8 cellular contexts compared by ENCODE assay signal in the genomic region with DNA sequence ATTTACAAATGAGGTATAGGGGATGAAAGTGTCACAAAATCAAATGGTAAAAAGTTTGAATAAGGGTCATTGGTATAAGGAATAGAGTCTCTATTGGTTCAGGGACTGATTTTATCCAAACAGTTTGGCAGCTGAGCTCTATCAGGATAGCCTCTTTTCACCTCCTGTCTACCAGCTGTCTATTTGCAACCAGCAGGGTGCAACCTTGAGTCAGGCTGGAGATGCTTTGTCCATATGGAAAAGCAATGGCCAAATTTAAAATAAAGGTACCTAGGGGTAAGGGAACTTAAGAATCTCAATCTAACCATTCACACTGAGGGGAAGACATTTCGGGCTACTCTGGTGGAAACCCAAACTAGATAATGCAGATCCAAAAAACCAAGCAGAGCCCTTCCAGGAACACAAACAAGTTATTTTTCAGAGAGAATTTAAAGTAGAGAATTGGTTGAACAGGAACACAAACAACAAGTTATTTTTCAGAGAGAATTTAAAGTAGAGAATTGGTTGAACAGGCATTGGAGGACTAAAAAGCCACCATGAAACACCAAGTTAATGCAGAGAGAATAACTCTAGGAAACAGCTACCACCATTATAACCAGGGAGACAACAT. TPM values are rescaled to one million over a fixed set of nuclear protein-coding genes. Genes with fewer than 3 reads are reported as not detected.
A peak's percentile ranks its signal among the peaks of the same experiment; 100 is the strongest.
DNase-seq lines count a peak whose midpoint lies in the region; ATAC-seq and TF ChIP-seq lines count a peak whose summit lies in the region.

No MANE protein-coding gene starts in this region.

- DNase-seq in ELF-1 (ENCODE audit: low read depth, low spot score) (peak; percentile 4), mesothelial cell of epicardium (ENCODE audit: low spot score in 2 of 2, unreplicated experiment in 2 of 2) (peak in 1 of 2 experiments; percentile 61), SKM-1 (lab: John Stamatoyannopoulos, UW; ENCODE audit: unreplicated experiment) (no peak)
- DNase-seq in activated T-cell treated with anti-CD3 and anti-CD28 coated beads, Interleukin-2, amount 50 U/mL, for 1 hour: no peak

- no peaks in the 10 kb centered on the region for H4K20me1 ChIP-seq in KMS-11 (ENCODE audit: insufficient read depth)

- H3K27me3 ChIP-seq in KMS-11 (ENCODE audit: insufficient read depth, low read depth): no peaks in the 10 kb centered on the region

- no peak overlapping the region for H2AFZ ChIP-seq in KMS-11 (ENCODE audit: low read depth)

- H3K27ac Mint-ChIP-seq in mesothelial cell of epicardium: no peak overlapping the region

- H3K4me2 ChIP-seq in KMS-11: no peak overlapping the region

- no peaks in the 10 kb centered on the region for H3K36me3 Mint-ChIP-seq in mesothelial cell of epicardium

- no peaks in the 10 kb centered on the region for H3K9me3 Mint-ChIP-seq in mesothelial cell of epicardium

- peaks cover 7% of the 10 kb centered on the region for H3K4me1 ChIP-seq in KMS-11 (ENCODE audit: low read depth, poor library complexity, severe bottlenecking)

- no peak overlapping the region for H3K9ac ChIP-seq in KMS-11

- H3K79me2 ChIP-seq in KMS-11 (ENCODE audit: insufficient read depth, low read depth): no peaks in the 10 kb centered on the region

- peaks cover 30% of the 10 kb centered on the region for H3K27me3 Mint-ChIP-seq in mesothelial cell of epicardium (ENCODE audit: low read depth)

- TF ChIP-seq CTCF in KMS-11 (conservative IDR thresholded peaks at IDR 0.05; ENCODE audit: low read depth, low read length) (peak; percentile 64), VCaP (conservative IDR thresholded peaks at IDR 0.05) (peak; percentile 98), mesothelial cell of epicardium (IDR thresholded peaks at IDR 0.05; ENCODE audit: unreplicated experiment) (peak; percentile 71)

- H3K4me3 ChIP-seq in KMS-11 (IDR thresholded peaks at IDR 0.05; ENCODE audit: insufficient read depth, low read depth, low read length): no peak overlapping the region

- H3K4me1 Mint-ChIP-seq in mesothelial cell of epicardium: peaks cover 4% of the 10 kb centered on the region

- ATAC-seq in GM18907 (IDR thresholded peaks at IDR 0.05; ENCODE audit: unreplicated experiment): no peak
- ATAC-seq in GM21423 (IDR thresholded peaks at IDR 0.05; ENCODE audit: unreplicated experiment): no peak

- no peak overlapping the region for H3K4me3 Mint-ChIP-seq in mesothelial cell of epicardium

- no peaks in the 10 kb centered on the region for H3K36me3 ChIP-seq in KMS-11 (ENCODE audit: insufficient read depth)

- H3K27ac ChIP-seq in KMS-11 (no peak overlapping the region), VCaP (no peak overlapping the region)

RNA-seq across cellular contexts. Expression of gene CA10, which starts 12.6 kb away (rescaled TPM):
- total RNA-seq in mesothelial cell of epicardium: 0.20 to 0.29 TPM (median 0.29 TPM) in 3 replicates
